Comparison of ENCODE assay signal across 34 cellular contexts in genomic region chr9:33196736-33197135, GRCh38. TPM values are rescaled to one million over a fixed set of nuclear protein-coding genes. Genes with fewer than 3 reads are reported as not detected.
A peak's percentile ranks its signal among the peaks of the same experiment; 100 is the strongest.
DNase-seq lines count a peak whose midpoint lies in the region; ATAC-seq, FAIRE-seq and TF ChIP-seq lines count a peak whose summit lies in the region.
"Had no signal": no experiment of that assay in that cellular context is flagged by ENCODE, and none has a peak within 500 bp of the region (broad histone marks: within the 10 kb centered on the region; RNA-seq: fewer than 3 reads in every experiment).

No MANE protein-coding gene starts in this region.

- no peaks in the 10 kb centered on the region for H3K4me1 Mint-ChIP-seq in CD4-positive, CD25-positive, alpha-beta regulatory T cell
- no peaks in the 10 kb centered on the region for H3K4me1 Mint-ChIP-seq in activated T-cell treated with anti-CD3 and anti-CD28 coated beads, Interleukin-2, amount 50 U/mL, for 24 hours (ENCODE audit: low read depth)
- H3K4me1 Mint-ChIP-seq: CD8-positive, alpha-beta memory T cell; mesothelial cell of epicardium had no signal

- no peaks in the 10 kb centered on the region for H3K27me3 ChIP-seq in CD4-positive, CD25-positive, alpha-beta regulatory T cell (ENCODE audit: control insufficient read depth, insufficient read depth, low read length)
- H3K27me3 ChIP-seq in ascending aorta (no peaks in the 10 kb centered on the region), smooth muscle cell (ENCODE audit: low read depth) (no peaks in the 10 kb centered on the region)
- H3K27me3 ChIP-seq: BE2C, thyroid gland had no signal

- peak overlapping the region; percentile 8 for H2AFZ ChIP-seq in smooth muscle cell (ENCODE audit: low read depth)

- DNase-seq in CD4-positive, CD25-positive, alpha-beta regulatory T cell: no peak
- DNase-seq in ascending aorta (ENCODE audit: low spot score in 2 of 2) (no peak), iris pigment epithelial cell (ENCODE audit: low read depth) (peak; percentile 31), smooth muscle cell (lab: John Stamatoyannopoulos, UW; ENCODE audit: unreplicated experiment) (no peak), frontal cortex (ENCODE audit: low spot score in 2 of 2) (no peak), T-helper 2 cell (no peak)
- no peak for DNase-seq in activated T-cell treated with anti-CD3 and anti-CD28 coated beads, Interleukin-2, amount 50 U/mL, for 24 hours
- DNase-seq: activated CD4-positive, alpha-beta memory T cell treated with anti-CD3 and anti-CD28 coated beads for 36 hours; activated CD4-positive, alpha-beta T cell treated with anti-CD3 and anti-CD28 coated beads for 1 hour; activated naive CD4-positive, alpha-beta T cell treated with anti-CD3 and anti-CD28 coated beads, Interleukin-2, amount 50 U/mL, for 16 hours; amniotic stem cell; BE2C; CD8-positive, alpha-beta memory T cell; glutamatergic neuron; kidney; natural killer cell; NCI-H1417 treated with DMSO at 0.1 percent for 48 hours; NCI-H2081 treated with DMSO at 0.1 percent for 48 hours; NCI-H345; NCI-H69; nucleus accumbens; SHP77; stimulated activated CD4-positive, alpha-beta T cell treated with anti-CD3 and anti-CD28 coated beads, Interleukin-1b, Interleukin-23, amount 100 ng/mL, for 48 hours; stimulated activated naive CD4-positive, alpha-beta T cell treated with Interleukin-2 at 50 U/mL for 16 hours; thyroid gland had no signal

- TF ChIP-seq CTCF in ascending aorta (IDR thresholded peaks at IDR 0.05) (no peak), smooth muscle cell (IDR thresholded peaks at IDR 0.05; ENCODE audit: borderline replicate concordance, insufficient read depth, poor library complexity, severe bottlenecking) (no peak)

- H3K79me2 ChIP-seq in smooth muscle cell (ENCODE audit: low read depth): no peaks in the 10 kb centered on the region

- no peak overlapping the region for H3K4me3 Mint-ChIP-seq in CD4-positive, CD25-positive, alpha-beta regulatory T cell
- H3K4me3 Mint-ChIP-seq in activated T-cell treated with anti-CD3 and anti-CD28 coated beads, Interleukin-2, amount 50 U/mL, for 24 hours: no peak overlapping the region
- H3K4me3 Mint-ChIP-seq: activated CD4-positive, alpha-beta memory T cell treated with anti-CD3 and anti-CD28 coated beads for 36 hours; CD8-positive, alpha-beta memory T cell; mesothelial cell of epicardium; natural killer cell had no signal

- no peaks in the 10 kb centered on the region for H3K4me1 ChIP-seq in CD4-positive, CD25-positive, alpha-beta regulatory T cell (ENCODE audit: control insufficient read depth, insufficient read depth, low read length, poor library complexity, severe bottlenecking)
- H3K4me1 ChIP-seq in ascending aorta (peaks cover 7 to 25% of the 10 kb centered on the region in 2 donors), smooth muscle cell (ENCODE audit: low read depth) (peaks cover 5% of the 10 kb centered on the region)
- H3K4me1 ChIP-seq: BE2C, thyroid gland had no signal

- no peak overlapping the region for H3K9ac ChIP-seq in smooth muscle cell (ENCODE audit: low read depth)

- H3F3A ChIP-seq in smooth muscle cell (ENCODE audit: low read depth): peaks cover 9% of the 10 kb centered on the region

- no peak overlapping the region for H3K4me3 ChIP-seq in CD4-positive, CD25-positive, alpha-beta regulatory T cell (ENCODE audit: low read depth, low read length)
- H3K4me3 ChIP-seq in ascending aorta (no peak overlapping the region), smooth muscle cell (no peak overlapping the region)
- H3K4me3 ChIP-seq: GM12878, HAP-1, thyroid gland had no signal

- intact Hi-C loops in ascending aorta (cut with DNase I): no loop called here

- H3K27ac ChIP-seq in CD4-positive, CD25-positive, alpha-beta regulatory T cell (ENCODE audit: insufficient read depth, low read length, poor library complexity, severe bottlenecking): no peak overlapping the region
- H3K27ac ChIP-seq in ascending aorta: peak overlapping the region; percentile 81 to 83
- no peak overlapping the region for H3K27ac ChIP-seq in smooth muscle cell (ENCODE audit: low read depth)
- H3K27ac ChIP-seq: thyroid gland had no signal

- whole genome bisulfite sequencing in smooth muscle cell (ENCODE audit: low lambda C conversion rate): 100% methylated on average over 1 of the region's 1 CpG

- no peak for FAIRE-seq in frontal cortex (lab: Jason Lieb, UNC)
- FAIRE-seq: GM12878, kidney had no signal

- peaks cover 24% of the 10 kb centered on the region for H3K27me3 Mint-ChIP-seq in CD4-positive, CD25-positive, alpha-beta regulatory T cell
- no peaks in the 10 kb centered on the region for H3K27me3 Mint-ChIP-seq in activated T-cell treated with anti-CD3 and anti-CD28 coated beads, Interleukin-2, amount 50 U/mL, for 24 hours
- H3K27me3 Mint-ChIP-seq: activated CD4-positive, alpha-beta memory T cell treated with anti-CD3 and anti-CD28 coated beads for 36 hours had no signal

- no peaks in the 10 kb centered on the region for H3K9me3 ChIP-seq in CD4-positive, CD25-positive, alpha-beta regulatory T cell (ENCODE audit: control insufficient read depth in 2 of 2, low read length in 2 of 2)
- H3K9me3 ChIP-seq in ascending aorta (no peaks in the 10 kb centered on the region), smooth muscle cell (replicated peaks; ENCODE audit: low read depth) (no peaks in the 10 kb centered on the region)
- H3K9me3 ChIP-seq: BE2C, HAP-1, thyroid gland had no signal

- H3K9me3 Mint-ChIP-seq in CD4-positive, CD25-positive, alpha-beta regulatory T cell: no peaks in the 10 kb centered on the region
- H3K9me3 Mint-ChIP-seq in activated T-cell treated with anti-CD3 and anti-CD28 coated beads, Interleukin-2, amount 50 U/mL, for 24 hours: no peaks in the 10 kb centered on the region
- H3K9me3 Mint-ChIP-seq: activated CD4-positive, alpha-beta memory T cell treated with anti-CD3 and anti-CD28 coated beads for 36 hours; CD8-positive, alpha-beta memory T cell; mesothelial cell of epicardium; natural killer cell had no signal

- H3K4me2 ChIP-seq in smooth muscle cell: no peak overlapping the region

- H4K20me1 ChIP-seq in smooth muscle cell (ENCODE audit: low read depth): no peaks in the 10 kb centered on the region

- H3K36me3 Mint-ChIP-seq in CD4-positive, CD25-positive, alpha-beta regulatory T cell: no peaks in the 10 kb centered on the region
- no peaks in the 10 kb centered on the region for H3K36me3 Mint-ChIP-seq in activated T-cell treated with anti-CD3 and anti-CD28 coated beads, Interleukin-2, amount 50 U/mL, for 24 hours (ENCODE audit: low read depth)
- H3K36me3 Mint-ChIP-seq: activated CD4-positive, alpha-beta memory T cell treated with anti-CD3 and anti-CD28 coated beads for 36 hours; CD8-positive, alpha-beta memory T cell; mesothelial cell of epicardium; natural killer cell had no signal

- ATAC-seq in CD4-positive, CD25-positive, alpha-beta regulatory T cell (ENCODE audit: low read depth in 2 of 2): no peak
- ATAC-seq in GM18907 (IDR thresholded peaks at IDR 0.05; ENCODE audit: unreplicated experiment): no peak
- ATAC-seq: GM12878, natural killer cell, Panc1 had no signal

- peak overlapping the region in 2 of 3 donors; percentile 1 to 2 for H3K27ac Mint-ChIP-seq in CD4-positive, CD25-positive, alpha-beta regulatory T cell
- no peak overlapping the region for H3K27ac Mint-ChIP-seq in activated T-cell treated with anti-CD3 and anti-CD28 coated beads, Interleukin-2, amount 50 U/mL, for 24 hours
- H3K27ac Mint-ChIP-seq: activated CD4-positive, alpha-beta memory T cell treated with anti-CD3 and anti-CD28 coated beads for 36 hours; mesothelial cell of epicardium; natural killer cell had no signal

- H3K36me3 ChIP-seq in CD4-positive, CD25-positive, alpha-beta regulatory T cell (ENCODE audit: control insufficient read depth, insufficient read depth, low read length): no peaks in the 10 kb centered on the region
- H3K36me3 ChIP-seq in ascending aorta: no peaks in the 10 kb centered on the region
- H3K36me3 ChIP-seq in smooth muscle cell (ENCODE audit: low read depth): no peaks in the 10 kb centered on the region
- H3K36me3 ChIP-seq: BE2C, HAP-1, thyroid gland had no signal

RNA-seq across cellular contexts. Expression of gene B4GALT1, which starts 29.6 kb away (rescaled TPM):
- 87.8 TPM for total RNA-seq in CD4-positive, CD25-positive, alpha-beta regulatory T cell
- polyA plus RNA-seq in CD4-positive, CD25-positive, alpha-beta regulatory T cell: 10 to 100 TPM; 18.8 to 21.7 (median 20.6) TPM
- total RNA-seq in ascending aorta: 100 TPM
- total RNA-seq in smooth muscle cell: 46.9 and 56.3 TPM in 2 replicates
- 49.2 and 49.3 TPM in 2 replicates for polyA plus RNA-seq in smooth muscle cell
- total RNA-seq in frontal cortex: 0.82 TPM

RNA-seq across cellular contexts. Expression of gene SPINK4, which starts 43.2 kb away (rescaled TPM):
- not detected for total RNA-seq in CD4-positive, CD25-positive, alpha-beta regulatory T cell
- polyA plus RNA-seq in CD4-positive, CD25-positive, alpha-beta regulatory T cell: not detected
- total RNA-seq in ascending aorta (not detected), smooth muscle cell (not detected in 2 replicates), frontal cortex (not detected)
- not detected in 2 replicates for polyA plus RNA-seq in smooth muscle cell
- total RNA-seq: activated CD4-positive, alpha-beta memory T cell treated with anti-CD3 and anti-CD28 coated beads for 36 hours; CD8-positive, alpha-beta memory T cell; cerebellum; GM12878; kidney; lower leg skin; mesothelial cell of epicardium; natural killer cell; renal cortical epithelial cell; T-helper 2 cell treated with Interferon-gamma antibody and Interleukin-4, amounts not matched to agents 100 ng/mL and 5 ng/mL, for 36 hours; thyroid gland had no signal
- polyA plus RNA-seq: CD8-positive, alpha-beta memory T cell; GM12878 had no signal

Comparison
In these comparisons a context has a peak if more than half of its experiments do, and no peak if none do; other contexts are left out.
1. H3K27ac ChIP-seq: peak in ascending aorta (2 of 2); none in CD4-positive, CD25-positive, alpha-beta regulatory T cell (single experiment) and smooth muscle cell (single experiment).
2. RNA of gene B4GALT1, which starts 29.6 kb away (total RNA-seq): 100 TPM in ascending aorta (single experiment), 87.8 TPM in CD4-positive, CD25-positive, alpha-beta regulatory T cell (single experiment) and 46.9 to 56.3 TPM in smooth muscle cell; 0.82 TPM in frontal cortex (single experiment); every median in the first group is over 10 times any median in the second.